ENCODE assay signal across 36 cellular contexts in the genomic region with DNA sequence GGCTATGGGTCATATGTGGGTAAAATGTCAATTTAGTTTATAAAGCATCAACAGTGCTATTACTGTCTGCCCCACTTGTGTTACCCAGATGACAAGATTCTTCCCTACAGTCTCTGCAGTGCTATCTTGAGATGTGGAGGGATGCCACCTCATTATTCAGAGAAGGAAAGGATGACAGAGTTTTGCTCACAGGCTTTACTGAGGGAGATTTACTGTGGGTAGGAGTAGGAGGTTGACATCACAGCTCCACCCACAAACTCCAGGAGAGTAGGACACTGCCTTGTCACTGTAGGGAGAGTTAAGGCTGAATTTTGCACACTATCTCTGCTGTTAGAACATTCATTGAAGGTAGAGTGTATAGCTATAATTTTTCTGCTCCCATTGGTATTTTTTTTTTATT.
"Had no signal": no experiment of that assay in that cellular context is flagged by ENCODE, and none has a peak within 500 bp of the region (broad histone marks: within the 10 kb centered on the region; RNA-seq: fewer than 3 reads in every experiment).

No MANE protein-coding gene starts in this region.

- H3K36me3 ChIP-seq: adrenal gland, brain microvascular endothelial cell, breast epithelium, WERI-Rb-1 had no signal

- H3K4me3 Mint-ChIP-seq: activated CD4-positive, alpha-beta memory T cell treated with anti-CD3 and anti-CD28 coated beads, Interleukin-2, amount 10 ng/mL, durations not matched to agents 7 days and 5 days; activated CD4-positive, alpha-beta T cell treated with anti-CD3 and anti-CD28 coated beads for 36 hours; activated CD4-positive, alpha-beta T cell treated with anti-CD3 and anti-CD28 coated beads, Interleukin-2, amount 10 ng/mL, durations not matched to agents 7 days and 5 days; activated CD8-positive, alpha-beta memory T cell treated with anti-CD3 and anti-CD28 coated beads, Interleukin-2, amount 10 ng/mL, durations not matched to agents 7 days and 5 days; activated CD8-positive, alpha-beta T cell treated with anti-CD3 and anti-CD28 coated beads, Interleukin-2, amount 10 ng/mL, durations not matched to agents 7 days and 5 days; activated naive CD8-positive, alpha-beta T cell treated with anti-CD3 and anti-CD28 coated beads for 36 hours; activated T-cell treated with anti-CD3 and anti-CD28 coated beads, Interleukin-2, amount 50 U/mL, for 24 hours; T-helper 1 cell treated with Interleukin-12 subunit alpha and Interleukin-12 subunit beta and Interleukin-4 antibody, amounts not matched to agents 30 μg/mL and 1 μg/mL, for 36 hours; T-helper 2 cell treated with Interferon-gamma antibody and Interleukin-4, amounts not matched to agents 5 μg/mL and 100 μg/mL, for 36 hours; WTC11 had no signal

- H3K27me3 ChIP-seq: adrenal gland, body of pancreas, brain microvascular endothelial cell, breast epithelium had no signal

- DNase-seq: activated CD4-positive, alpha-beta memory T cell treated with anti-CD3 and anti-CD28 coated beads, Interleukin-2, amount 10 ng/mL, durations not matched to agents 7 days and 5 days; activated CD4-positive, alpha-beta T cell treated with anti-CD3 and anti-CD28 coated beads for 1 hour; activated CD4-positive, alpha-beta T cell treated with anti-CD3 and anti-CD28 coated beads for 36 hours; activated CD4-positive, alpha-beta T cell treated with anti-CD3 and anti-CD28 coated beads for 48 hours; activated CD4-positive, alpha-beta T cell treated with anti-CD3 and anti-CD28 coated beads, Interleukin-2, amount 10 ng/mL, durations not matched to agents 7 days and 5 days; activated CD4-positive, alpha-beta T cell treated with anti-CD3 and anti-CD28 coated beads, Interleukin-2, amount 50 U/mL, for 48 hours; activated CD4-positive, CD25-positive, alpha-beta regulatory T cell; activated CD8-positive, alpha-beta memory T cell treated with anti-CD3 and anti-CD28 coated beads for 24 hours; activated CD8-positive, alpha-beta memory T cell treated with anti-CD3 and anti-CD28 coated beads, Interleukin-2, amount 10 ng/mL, durations not matched to agents 7 days and 5 days; activated CD8-positive, alpha-beta memory T cell treated with anti-CD3 and anti-CD28 coated beads, Interleukin-2, amount 50 U/mL, for 48 hours; activated CD8-positive, alpha-beta T cell treated with anti-CD3 and anti-CD28 coated beads, Interleukin-2, amount 10 ng/mL, durations not matched to agents 7 days and 5 days; activated effector memory CD4-positive, alpha-beta T cell treated with Interleukin-2 at 50 U/mL for 16 hours; activated gamma-delta T cell; activated naive CD4-positive, alpha-beta T cell treated with anti-CD3 and anti-CD28 coated beads, Interleukin-2, amount 50 U/mL, for 16 hours; activated naive CD4-positive, alpha-beta T cell treated with Interleukin-2 at 50 U/mL for 16 hours; activated naive CD8-positive, alpha-beta T cell treated with anti-CD3 and anti-CD28 coated beads for 36 hours; activated T-cell treated with anti-CD3 and anti-CD28 coated beads, Interleukin-2, amount 50 U/mL, for 24 hours; activated T-cell treated with anti-CD3 and anti-CD28 coated beads, Interleukin-2, amount 50 U/mL, for 48 hours; adrenal gland; amniotic stem cell; aorta; body of pancreas; brain microvascular endothelial cell; central memory CD4-positive, alpha-beta T cell; SW 1271; T-helper 1 cell; T-helper 2 cell; T-helper 9 cell; WERI-Rb-1 had no signal

- H3K36me3 Mint-ChIP-seq: activated CD8-positive, alpha-beta memory T cell treated with anti-CD3 and anti-CD28 coated beads, Interleukin-2, amount 10 ng/mL, durations not matched to agents 7 days and 5 days; activated naive CD4-positive, alpha-beta T cell treated with anti-CD3 and anti-CD28 coated beads, Interleukin-2, amount 50 U/mL, for 72 hours; activated naive CD8-positive, alpha-beta T cell treated with anti-CD3 and anti-CD28 coated beads for 36 hours; WTC11 had no signal

- H3K4me1 Mint-ChIP-seq: activated CD4-positive, alpha-beta memory T cell treated with anti-CD3 and anti-CD28 coated beads, Interleukin-2, amount 10 ng/mL, durations not matched to agents 7 days and 5 days; activated CD4-positive, alpha-beta T cell treated with anti-CD3 and anti-CD28 coated beads for 36 hours; activated CD4-positive, alpha-beta T cell treated with anti-CD3 and anti-CD28 coated beads, Interleukin-2, amount 10 ng/mL, durations not matched to agents 7 days and 5 days; activated CD8-positive, alpha-beta memory T cell treated with anti-CD3 and anti-CD28 coated beads, Interleukin-2, amount 10 ng/mL, durations not matched to agents 7 days and 5 days; activated naive CD8-positive, alpha-beta T cell treated with anti-CD3 and anti-CD28 coated beads for 36 hours had no signal

- H3K27ac Mint-ChIP-seq: activated CD4-positive, alpha-beta memory T cell treated with anti-CD3 and anti-CD28 coated beads, Interleukin-2, amount 10 ng/mL, durations not matched to agents 7 days and 5 days; activated CD4-positive, alpha-beta T cell treated with anti-CD3 and anti-CD28 coated beads for 36 hours; activated CD4-positive, alpha-beta T cell treated with anti-CD3 and anti-CD28 coated beads, Interleukin-2, amount 10 ng/mL, durations not matched to agents 7 days and 5 days; activated CD8-positive, alpha-beta memory T cell treated with anti-CD3 and anti-CD28 coated beads, Interleukin-2, amount 10 ng/mL, durations not matched to agents 7 days and 5 days; activated CD8-positive, alpha-beta T cell treated with anti-CD3 and anti-CD28 coated beads, Interleukin-2, amount 10 ng/mL, durations not matched to agents 7 days and 5 days; activated naive CD4-positive, alpha-beta T cell treated with anti-CD3 and anti-CD28 coated beads, Interleukin-2, amount 50 U/mL, for 72 hours; activated naive CD8-positive, alpha-beta T cell treated with anti-CD3 and anti-CD28 coated beads for 36 hours; activated T-cell treated with anti-CD3 and anti-CD28 coated beads, Interleukin-2, amount 50 U/mL, for 24 hours; activated T-helper 2 cell treated with anti-CD3 and anti-CD28 coated beads, Interferon-gamma antibody, Interleukin-2, Interleukin-4, amounts not matched to agents 10 μg/mL and 5 μg/mL and 100 μg/mL, durations not matched to agents 14 hours and 24 hours and 36 hours; T-helper 1 cell treated with Interleukin-12 subunit alpha and Interleukin-12 subunit beta and Interleukin-4 antibody, amounts not matched to agents 30 μg/mL and 1 μg/mL, for 36 hours; T-helper 2 cell treated with Interferon-gamma antibody and Interleukin-4, amounts not matched to agents 5 μg/mL and 100 μg/mL, for 36 hours; WTC11 had no signal

- H3K4me3 ChIP-seq: adrenal gland, body of pancreas, breast epithelium had no signal

- H3K27ac ChIP-seq: adrenal gland, body of pancreas, brain microvascular endothelial cell, breast epithelium, WERI-Rb-1 had no signal

- H3K9me3 ChIP-seq: adrenal gland, body of pancreas had no signal

- H3K4me1 ChIP-seq: adrenal gland, body of pancreas, breast epithelium had no signal

- ATAC-seq: activated CD4-positive, alpha-beta T cell treated with anti-CD3 and anti-CD28 coated beads for 36 hours; activated CD4-positive, CD25-positive, alpha-beta regulatory T cell treated with anti-CD3 and anti-CD28 coated beads, Interleukin-2, amount 50 U/mL, for 24 hours; activated CD8-positive, alpha-beta memory T cell treated with anti-CD3 and anti-CD28 coated beads, Interleukin-2, amount 10 ng/mL, durations not matched to agents 7 days and 5 days; activated CD8-positive, alpha-beta T cell treated with anti-CD3 and anti-CD28 coated beads, Interleukin-2, amount 10 ng/mL, durations not matched to agents 7 days and 5 days; activated naive CD4-positive, alpha-beta T cell treated with anti-CD3 and anti-CD28 coated beads, Interleukin-2, amount 50 U/mL, for 72 hours; body of pancreas; WTC11 had no signal

- H3K9me3 Mint-ChIP-seq: activated CD4-positive, alpha-beta T cell treated with anti-CD3 and anti-CD28 coated beads, Interleukin-2, amount 10 ng/mL, durations not matched to agents 7 days and 5 days had no signal

- H3K27me3 Mint-ChIP-seq: activated CD4-positive, alpha-beta memory T cell treated with anti-CD3 and anti-CD28 coated beads, Interleukin-2, amount 10 ng/mL, durations not matched to agents 7 days and 5 days; activated CD4-positive, alpha-beta T cell treated with anti-CD3 and anti-CD28 coated beads for 36 hours; activated CD4-positive, alpha-beta T cell treated with anti-CD3 and anti-CD28 coated beads, Interleukin-2, amount 10 ng/mL, durations not matched to agents 7 days and 5 days; activated CD8-positive, alpha-beta memory T cell treated with anti-CD3 and anti-CD28 coated beads, Interleukin-2, amount 10 ng/mL, durations not matched to agents 7 days and 5 days; activated naive CD8-positive, alpha-beta T cell treated with anti-CD3 and anti-CD28 coated beads for 36 hours; activated T-cell treated with anti-CD3 and anti-CD28 coated beads, Interleukin-2, amount 50 U/mL, for 24 hours had no signal
